ENCODE assay signal across 34 cellular contexts in the genomic region with DNA sequence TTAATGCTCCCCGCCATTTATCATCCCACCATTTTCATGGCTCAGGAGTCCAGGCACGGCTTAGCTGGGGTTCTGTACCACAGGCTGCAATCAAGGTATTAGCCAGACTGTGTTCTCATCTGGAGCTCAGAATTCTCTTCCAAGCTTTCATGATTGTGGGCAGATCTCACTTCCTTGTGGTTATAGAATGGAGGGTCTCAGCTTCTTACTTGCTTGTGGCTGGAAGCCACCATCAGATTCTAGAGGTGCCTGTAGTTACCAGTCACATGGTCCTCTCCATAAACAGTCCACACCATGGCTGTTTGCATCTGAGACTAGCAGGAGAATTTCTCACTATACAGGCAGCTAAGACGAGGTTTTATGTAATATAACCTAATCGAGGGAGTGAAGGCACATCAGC. TPM values are rescaled to one million over a fixed set of nuclear protein-coding genes. Genes with fewer than 3 reads are reported as not detected.
DNase-seq lines count a peak whose midpoint lies in the region; ATAC-seq, FAIRE-seq and TF ChIP-seq lines count a peak whose summit lies in the region.
"Had no signal": no experiment of that assay in that cellular context is flagged by ENCODE, and none has a peak within 500 bp of the region (broad histone marks: within the 10 kb centered on the region; RNA-seq: fewer than 3 reads in every experiment).

No MANE protein-coding gene starts in this region.

- H3K27ac Mint-ChIP-seq in activated CD8-positive, alpha-beta memory T cell treated with anti-CD3 and anti-CD28 coated beads, Interleukin-2, amount 10 ng/mL, durations not matched to agents 7 days and 5 days: no peak overlapping the region
- H3K27ac Mint-ChIP-seq: B cell; CD14-positive monocyte; CD4-positive, alpha-beta memory T cell; CD4-positive, alpha-beta T cell; CD4-positive, CD25-positive, alpha-beta regulatory T cell; CD8-positive, alpha-beta memory T cell; CD8-positive, alpha-beta T cell had no signal

- H3K4me3 ChIP-seq in DND-41 (ENCODE audit: low read depth in 1 of 2, low read length in 2 of 2) (no peak overlapping the region), bronchial epithelial cell (ENCODE audit: low read depth, low read length) (no peak overlapping the region)
- H3K4me3 ChIP-seq in Jurkat, Clone E6-1 (ENCODE audit: low read length): no peak overlapping the region
- H3K4me3 ChIP-seq: A549; BLaER1; BLaER1 treated with 17β-estradiol and CSF1 and Interleukin-3, amounts not matched to agents 10 nM and 100 nM had no signal

- H3K27ac ChIP-seq in DND-41 (ENCODE audit: low read length): peak overlapping the region; percentile 42
- H3K27ac ChIP-seq: 22Rv1; A549; BLaER1; BLaER1 treated with 17β-estradiol and CSF1 and Interleukin-3, amounts not matched to agents 10 nM and 100 nM; C4-2B had no signal

- no peaks in the 10 kb centered on the region for H3K36me3 ChIP-seq in DND-41 (ENCODE audit: insufficient read depth, low read length)
- H3K36me3 ChIP-seq in bronchial epithelial cell (ENCODE audit: control insufficient read depth, insufficient read depth, low read length): no peaks in the 10 kb centered on the region
- H3K36me3 ChIP-seq: BE2C; BLaER1; BLaER1 treated with 17β-estradiol and CSF1 and Interleukin-3, amounts not matched to agents 10 nM and 100 nM had no signal

- H3K27me3 ChIP-seq in DND-41 (ENCODE audit: insufficient read depth, low read length, poor library complexity) (no peaks in the 10 kb centered on the region), bronchial epithelial cell (ENCODE audit: control insufficient read depth, insufficient read depth, low read length) (no peaks in the 10 kb centered on the region)
- H3K27me3 ChIP-seq: BE2C; BLaER1; BLaER1 treated with 17β-estradiol and CSF1 and Interleukin-3, amounts not matched to agents 10 nM and 100 nM had no signal

- H3K36me3 Mint-ChIP-seq in activated CD8-positive, alpha-beta memory T cell treated with anti-CD3 and anti-CD28 coated beads, Interleukin-2, amount 10 ng/mL, durations not matched to agents 7 days and 5 days: peaks cover 2% of the 10 kb centered on the region
- H3K36me3 Mint-ChIP-seq: CD14-positive monocyte; CD4-positive, CD25-positive, alpha-beta regulatory T cell had no signal

- H3K9me3 ChIP-seq in DND-41 (ENCODE audit: insufficient read depth, low read length, severe bottlenecking): peaks cover 12% of the 10 kb centered on the region

- peak overlapping the region; percentile 4; the same call in 1 of the 2 replicates for H2AFZ ChIP-seq in DND-41 (ENCODE audit: low read depth, low read length)

- H3K4me1 ChIP-seq in DND-41 (ENCODE audit: insufficient read depth, low read length): peaks cover 18% of the 10 kb centered on the region
- H3K4me1 ChIP-seq: A549; BE2C; BLaER1; BLaER1 treated with 17β-estradiol and CSF1 and Interleukin-3, amounts not matched to agents 10 nM and 100 nM; Caco-2 had no signal

- no peaks in the 10 kb centered on the region for H4K20me1 ChIP-seq in DND-41 (ENCODE audit: insufficient read depth, low read length)
- H4K20me1 ChIP-seq: BLaER1; BLaER1 treated with 17β-estradiol and CSF1 and Interleukin-3, amounts not matched to agents 10 nM and 100 nM had no signal

- no peak for TF ChIP-seq CTCF in DND-41 (IDR thresholded peaks at IDR 0.05; ENCODE audit: borderline replicate concordance, extremely low read depth, low read length, poor library complexity, severe bottlenecking)
- TF ChIP-seq CTCF in bronchial epithelial cell (IDR thresholded peaks at IDR 0.05; ENCODE audit: insufficient read depth, low read length, severe bottlenecking): no peak

- peaks cover 4% of the 10 kb centered on the region for H3K9me3 Mint-ChIP-seq in activated CD8-positive, alpha-beta memory T cell treated with anti-CD3 and anti-CD28 coated beads, Interleukin-2, amount 10 ng/mL, durations not matched to agents 7 days and 5 days (ENCODE audit: low read depth)
- H3K9me3 Mint-ChIP-seq: CD4-positive, alpha-beta T cell had no signal

- H3K79me2 ChIP-seq in DND-41 (ENCODE audit: insufficient read depth, low read length): no peaks in the 10 kb centered on the region

- no peak overlapping the region for H3K4me3 Mint-ChIP-seq in activated CD8-positive, alpha-beta memory T cell treated with anti-CD3 and anti-CD28 coated beads, Interleukin-2, amount 10 ng/mL, durations not matched to agents 7 days and 5 days
- H3K4me3 Mint-ChIP-seq: B cell; CD14-positive monocyte; CD4-positive, alpha-beta memory T cell; CD4-positive, alpha-beta T cell; CD4-positive, CD25-positive, alpha-beta regulatory T cell; CD8-positive, alpha-beta memory T cell; CD8-positive, alpha-beta T cell had no signal

- FAIRE-seq in bronchial epithelial cell (lab: Jason Lieb, UNC): peak; percentile 94
- FAIRE-seq: A204.1, A549, D721Med had no signal

- H3K4me1 Mint-ChIP-seq in activated CD8-positive, alpha-beta memory T cell treated with anti-CD3 and anti-CD28 coated beads, Interleukin-2, amount 10 ng/mL, durations not matched to agents 7 days and 5 days: no peaks in the 10 kb centered on the region
- H3K4me1 Mint-ChIP-seq: B cell; CD14-positive monocyte; CD4-positive, alpha-beta memory T cell; CD4-positive, CD25-positive, alpha-beta regulatory T cell; CD8-positive, alpha-beta memory T cell had no signal

- CTCF ChIA-PET in activated CD8-positive, alpha-beta memory T cell treated with anti-CD3 and anti-CD28 coated beads, Interleukin-2, amount 10 ng/mL, durations not matched to agents 7 days and 5 days (lab: Charles Lee): no interaction called here

- H3K27me3 Mint-ChIP-seq in activated CD8-positive, alpha-beta memory T cell treated with anti-CD3 and anti-CD28 coated beads, Interleukin-2, amount 10 ng/mL, durations not matched to agents 7 days and 5 days: no peaks in the 10 kb centered on the region

- no peak overlapping the region for H3K9ac ChIP-seq in DND-41 (ENCODE audit: low read depth, low read length)
- H3K9ac ChIP-seq: BLaER1; BLaER1 treated with 17β-estradiol and CSF1 and Interleukin-3, amounts not matched to agents 10 nM and 100 nM had no signal

- ATAC-seq in DND-41 (ENCODE audit: insufficient read depth, low read depth) (peak; percentile 95), HG03280 (IDR thresholded peaks at IDR 0.05; ENCODE audit: unreplicated experiment) (no peak)
- no peak for ATAC-seq in activated CD8-positive, alpha-beta memory T cell treated with anti-CD3 and anti-CD28 coated beads, Interleukin-2, amount 10 ng/mL, durations not matched to agents 7 days and 5 days
- ATAC-seq: A549; CD8-positive, alpha-beta T cell had no signal

- DNase-seq in DND-41: peak; percentile 46
- peak; percentile 14 for DNase-seq in Jurkat, Clone E6-1 (ENCODE audit: low read depth, low spot score)
- no peak for DNase-seq in bronchial epithelial cell (ENCODE audit: low read depth)
- no peak for DNase-seq in activated CD4-positive, alpha-beta T cell treated with anti-CD3 and anti-CD28 coated beads, Interleukin-2, amount 50 U/mL, for 4 hours
- no peak for DNase-seq in activated CD8-positive, alpha-beta memory T cell treated with anti-CD3 and anti-CD28 coated beads, Interleukin-2, amount 10 ng/mL, durations not matched to agents 7 days and 5 days
- DNase-seq: 8988T; ACHN; AML-193; BE2C; C1 segment of cervical spinal cord; Caco-2; Calu3; CD4-positive, alpha-beta memory T cell; CD4-positive, alpha-beta T cell; CD4-positive, CD25-positive, alpha-beta regulatory T cell; CD8-positive, alpha-beta memory T cell; CD8-positive, alpha-beta T cell; COR-L47; DMS 273 treated with DMSO at 0.1 percent for 48 hours; DMS153; DMS53; DMS79; DMS79 treated with DMSO at 0.1 percent for 48 hours; EL had no signal

- no peak overlapping the region for H3K4me2 ChIP-seq in DND-41 (ENCODE audit: insufficient read depth, low read length)
- H3K4me2 ChIP-seq: A549; BLaER1; BLaER1 treated with 17β-estradiol and CSF1 and Interleukin-3, amounts not matched to agents 10 nM and 100 nM had no signal

RNA-seq across cellular contexts. Expression of a gene that starts 45.1 kb away (rescaled TPM):
- polyA plus RNA-seq in Jurkat, Clone E6-1 (2012; ENCODE audit: insufficient read depth, insufficient read length): 9.1 TPM
- total RNA-seq in bronchial epithelial cell: 0.79 and 1.5 TPM in 2 replicates
- total RNA-seq in activated CD8-positive, alpha-beta memory T cell treated with anti-CD3 and anti-CD28 coated beads, Interleukin-2, amount 10 ng/mL, durations not matched to agents 7 days and 5 days: 1 to 10 TPM; 6.3 to 8.3 TPM

RNA-seq across cellular contexts. Expression of a gene that starts 56.3 kb away (rescaled TPM):
- not detected for polyA plus RNA-seq in Jurkat, Clone E6-1 (2012; ENCODE audit: insufficient read depth, insufficient read length)
- total RNA-seq in bronchial epithelial cell: not detected in 2 replicates
- total RNA-seq in activated CD8-positive, alpha-beta memory T cell treated with anti-CD3 and anti-CD28 coated beads, Interleukin-2, amount 10 ng/mL, durations not matched to agents 7 days and 5 days: not detected
- total RNA-seq: B cell; Calu3; CD4-positive, CD25-positive, alpha-beta regulatory T cell; CD8-positive, alpha-beta memory T cell; CD8-positive, alpha-beta T cell had no signal
- polyA plus RNA-seq: A549, CD14-positive monocyte had no signal

Comparison
In these comparisons a context has a peak if more than half of its experiments do, and no peak if none do; other contexts are left out.
1. DNase-seq: peak in DND-41 (single experiment) and Jurkat, Clone E6-1 (single experiment); none in bronchial epithelial cell (single experiment), activated CD4-positive, alpha-beta T cell treated with anti-CD3 and anti-CD28 coated beads, Interleukin-2, amount 50 U/mL, for 4 hours (0 of 2) and activated CD8-positive, alpha-beta memory T cell treated with anti-CD3 and anti-CD28 coated beads, Interleukin-2, amount 10 ng/mL, durations not matched to agents 7 days and 5 days (single experiment).